ENCODE assay signal across 19 cellular contexts in genomic region chr2:203209538-203209937, GRCh38.
"Had no signal": no experiment of that assay in that cellular context is flagged by ENCODE, and none has a peak within 500 bp of the region (broad histone marks: within the 10 kb centered on the region; RNA-seq: fewer than 3 reads in every experiment).

No MANE protein-coding gene starts in this region.

- H3K4me1 ChIP-seq: foreskin keratinocyte, tibial artery had no signal

- H3K9me3 ChIP-seq: mucosa of descending colon, neutrophil, tibial artery had no signal

- H3K4me3 ChIP-seq: coronary artery, mucosa of descending colon, tibial artery had no signal

- H3K27ac ChIP-seq: coronary artery, foreskin keratinocyte, neutrophil, tibial artery, WERI-Rb-1 had no signal

- H3K36me3 ChIP-seq: neutrophil, WERI-Rb-1 had no signal

- DNase-seq: activated CD4-positive, alpha-beta T cell treated with anti-CD3 and anti-CD28 coated beads for 36 hours; activated CD8-positive, alpha-beta memory T cell treated with anti-CD3 and anti-CD28 coated beads, Interleukin-2, amount 50 U/mL, for 48 hours; activated CD8-positive, alpha-beta T cell treated with anti-CD3 and anti-CD28 coated beads for 36 hours; activated naive CD4-positive, alpha-beta T cell treated with Interleukin-2 at 50 U/mL for 16 hours; activated naive CD8-positive, alpha-beta T cell treated with anti-CD3 and anti-CD28 coated beads, Interleukin-2, amount 50 U/mL, for 24 hours; effector memory CD4-positive, alpha-beta T cell; foreskin keratinocyte; head of caudate nucleus; left colon; mucosa of descending colon; naive thymus-derived CD8-positive, alpha-beta T cell; posterior cingulate gyrus; small intestine; T-cell; T1000; tibial artery; WERI-Rb-1 had no signal

- H3K27me3 ChIP-seq: foreskin keratinocyte, neutrophil, tibial artery had no signal
